Comparison of ENCODE assay signal across 1 cellular context in the genomic region with DNA sequence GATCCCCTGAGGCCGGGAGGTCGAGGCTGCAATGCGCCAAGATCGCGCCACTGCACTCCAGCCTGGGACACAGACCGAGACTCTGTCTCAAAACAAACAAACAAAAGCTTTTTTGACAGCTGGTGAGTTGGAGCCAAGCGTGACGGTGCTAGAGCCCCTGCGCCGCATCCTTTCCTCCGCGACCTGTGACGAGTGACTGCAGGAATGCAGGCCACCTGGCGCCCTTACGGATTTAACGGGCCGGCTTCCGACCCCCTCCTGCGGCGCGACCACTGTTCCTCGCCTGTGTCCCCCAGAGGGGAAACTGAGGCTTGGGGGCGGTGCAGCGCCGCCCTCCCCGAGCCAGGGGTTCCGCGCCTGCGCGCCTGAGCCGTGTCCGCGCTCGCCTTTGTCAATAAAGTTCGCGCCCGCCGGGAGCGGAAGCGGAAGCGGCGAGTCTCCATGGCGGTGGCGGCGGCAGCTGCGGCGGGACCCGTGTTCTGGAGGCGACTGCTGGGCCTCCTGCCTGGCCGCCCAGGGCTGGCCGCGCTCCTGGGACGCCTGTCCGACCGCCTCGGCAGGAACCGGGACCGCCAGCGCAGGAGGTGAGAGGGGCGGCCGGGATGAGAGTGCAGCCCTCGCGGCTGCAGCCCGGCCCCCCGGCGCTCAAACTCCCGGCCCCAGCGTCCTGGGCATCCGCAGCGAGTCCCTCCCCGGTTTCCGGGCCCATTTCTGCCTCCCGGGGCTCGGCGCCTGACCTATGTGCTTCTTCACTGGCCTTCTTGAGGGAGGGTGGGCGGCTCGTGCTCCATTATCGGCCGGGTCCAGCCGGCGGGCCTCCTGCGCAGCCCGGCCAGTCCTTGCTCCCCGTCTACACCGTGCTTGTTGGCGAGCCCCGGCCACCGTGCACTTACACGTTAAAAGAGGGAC.
TF ChIP-seq lines count a peak whose summit lies in the region.

A gene with protein sequence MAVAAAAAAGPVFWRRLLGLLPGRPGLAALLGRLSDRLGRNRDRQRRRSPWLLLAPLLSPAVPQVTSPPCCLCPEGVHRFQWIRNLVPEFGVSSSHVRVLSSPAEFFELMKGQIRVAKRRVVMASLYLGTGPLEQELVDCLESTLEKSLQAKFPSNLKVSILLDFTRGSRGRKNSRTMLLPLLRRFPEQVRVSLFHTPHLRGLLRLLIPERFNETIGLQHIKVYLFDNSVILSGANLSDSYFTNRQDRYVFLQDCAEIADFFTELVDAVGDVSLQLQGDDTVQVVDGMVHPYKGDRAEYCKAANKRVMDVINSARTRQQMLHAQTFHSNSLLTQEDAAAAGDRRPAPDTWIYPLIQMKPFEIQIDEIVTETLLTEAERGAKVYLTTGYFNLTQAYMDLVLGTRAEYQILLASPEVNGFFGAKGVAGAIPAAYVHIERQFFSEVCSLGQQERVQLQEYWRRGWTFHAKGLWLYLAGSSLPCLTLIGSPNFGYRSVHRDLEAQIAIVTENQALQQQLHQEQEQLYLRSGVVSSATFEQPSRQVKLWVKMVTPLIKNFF (plus strand): TSS at position 425 of the 909 bp plus-strand sequence. CDS start 17 bp downstream, at position 442.

TF ChIP-seq in HepG2, 621 proteins besides CTCF, POLR2A, EP300 and RAD21 (continued from another document and continues in another):
- TF ChIP-seq, protein P1, sequence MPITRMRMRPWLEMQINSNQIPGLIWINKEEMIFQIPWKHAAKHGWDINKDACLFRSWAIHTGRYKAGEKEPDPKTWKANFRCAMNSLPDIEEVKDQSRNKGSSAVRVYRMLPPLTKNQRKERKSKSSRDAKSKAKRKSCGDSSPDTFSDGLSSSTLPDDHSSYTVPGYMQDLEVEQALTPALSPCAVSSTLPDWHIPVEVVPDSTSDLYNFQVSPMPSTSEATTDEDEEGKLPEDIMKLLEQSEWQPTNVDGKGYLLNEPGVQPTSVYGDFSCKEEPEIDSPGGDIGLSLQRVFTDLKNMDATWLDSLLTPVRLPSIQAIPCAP (CRISPR knock-in tag; IDR thresholded peaks at IDR 0.05; ENCODE audit: low read depth) = 0 out of 2 replicates have a peak, but pooled peaks have one; percentile 84
- peak; percentile 92 for TF ChIP-seq ZFX (CRISPR knock-in tag; IDR thresholded peaks at IDR 0.05; ENCODE audit: low read depth)
- TF ChIP-seq ZZZ3 (CRISPR knock-in tag; IDR thresholded peaks at IDR 0.05; ENCODE audit: borderline replicate concordance) = peak; percentile 96
- TF ChIP-seq, protein P2, sequence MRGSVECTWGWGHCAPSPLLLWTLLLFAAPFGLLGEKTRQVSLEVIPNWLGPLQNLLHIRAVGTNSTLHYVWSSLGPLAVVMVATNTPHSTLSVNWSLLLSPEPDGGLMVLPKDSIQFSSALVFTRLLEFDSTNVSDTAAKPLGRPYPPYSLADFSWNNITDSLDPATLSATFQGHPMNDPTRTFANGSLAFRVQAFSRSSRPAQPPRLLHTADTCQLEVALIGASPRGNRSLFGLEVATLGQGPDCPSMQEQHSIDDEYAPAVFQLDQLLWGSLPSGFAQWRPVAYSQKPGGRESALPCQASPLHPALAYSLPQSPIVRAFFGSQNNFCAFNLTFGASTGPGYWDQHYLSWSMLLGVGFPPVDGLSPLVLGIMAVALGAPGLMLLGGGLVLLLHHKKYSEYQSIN (CRISPR knock-in tag; IDR thresholded peaks at IDR 0.05; ENCODE audit: borderline replicate concordance) = no peak
- no peak for TF ChIP-seq CENPT (CRISPR knock-in tag; IDR thresholded peaks at IDR 0.05; ENCODE audit: low read depth)
- peak; percentile 93 for TF ChIP-seq ASH2L (IDR thresholded peaks at IDR 0.05; ENCODE audit: insufficient read length, low read depth, low read length)
- TF ChIP-seq MXD4 (CRISPR knock-in tag; IDR thresholded peaks at IDR 0.05) = peak; percentile 92
- TF ChIP-seq, protein P3, sequence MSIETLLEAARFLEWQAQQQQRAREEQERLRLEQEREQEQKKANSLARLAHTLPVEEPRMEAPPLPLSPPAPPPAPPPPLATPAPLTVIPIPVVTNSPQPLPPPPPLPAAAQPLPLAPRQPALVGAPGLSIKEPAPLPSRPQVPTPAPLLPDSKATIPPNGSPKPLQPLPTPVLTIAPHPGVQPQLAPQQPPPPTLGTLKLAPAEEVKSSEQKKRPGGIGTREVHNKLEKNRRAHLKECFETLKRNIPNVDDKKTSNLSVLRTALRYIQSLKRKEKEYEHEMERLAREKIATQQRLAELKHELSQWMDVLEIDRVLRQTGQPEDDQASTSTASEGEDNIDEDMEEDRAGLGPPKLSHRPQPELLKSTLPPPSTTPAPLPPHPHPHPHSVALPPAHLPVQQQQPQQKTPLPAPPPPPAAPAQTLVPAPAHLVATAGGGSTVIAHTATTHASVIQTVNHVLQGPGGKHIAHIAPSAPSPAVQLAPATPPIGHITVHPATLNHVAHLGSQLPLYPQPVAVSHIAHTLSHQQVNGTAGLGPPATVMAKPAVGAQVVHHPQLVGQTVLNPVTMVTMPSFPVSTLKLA (IDR thresholded peaks at IDR 0.05) = no peak
- TF ChIP-seq SSRP1 (CRISPR knock-in tag; IDR thresholded peaks at IDR 0.05) = no peak
- TF ChIP-seq, protein P4, sequence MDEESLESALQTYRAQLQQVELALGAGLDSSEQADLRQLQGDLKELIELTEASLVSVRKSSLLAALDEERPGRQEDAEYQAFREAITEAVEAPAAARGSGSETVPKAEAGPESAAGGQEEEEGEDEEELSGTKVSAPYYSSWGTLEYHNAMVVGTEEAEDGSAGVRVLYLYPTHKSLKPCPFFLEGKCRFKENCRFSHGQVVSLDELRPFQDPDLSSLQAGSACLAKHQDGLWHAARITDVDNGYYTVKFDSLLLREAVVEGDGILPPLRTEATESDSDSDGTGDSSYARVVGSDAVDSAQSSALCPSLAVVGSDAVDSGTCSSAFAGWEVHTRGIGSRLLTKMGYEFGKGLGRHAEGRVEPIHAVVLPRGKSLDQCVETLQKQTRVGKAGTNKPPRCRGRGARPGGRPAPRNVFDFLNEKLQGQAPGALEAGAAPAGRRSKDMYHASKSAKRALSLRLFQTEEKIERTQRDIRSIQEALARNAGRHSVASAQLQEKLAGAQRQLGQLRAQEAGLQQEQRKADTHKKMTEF (CRISPR knock-in tag; IDR thresholded peaks at IDR 0.05) = peak; percentile 98
- TF ChIP-seq ZNF3 (CRISPR knock-in tag; IDR thresholded peaks at IDR 0.05) = no peak
- TF ChIP-seq ZNF660 (CRISPR knock-in tag; IDR thresholded peaks at IDR 0.05; ENCODE audit: borderline replicate concordance, low read depth) = no peak
- no peak for TF ChIP-seq ZNF180 (CRISPR knock-in tag; IDR thresholded peaks at IDR 0.05; ENCODE audit: borderline replicate concordance, low read depth)
- TF ChIP-seq ZNF883 (CRISPR knock-in tag; IDR thresholded peaks at IDR 0.05; ENCODE audit: not compliant biosample characterization) = peak; percentile 90
- TF ChIP-seq ZNF430 (CRISPR knock-in tag; IDR thresholded peaks at IDR 0.05) = peak; percentile 94
- peak; percentile 83; the same call in 1 of the 2 replicates for TF ChIP-seq ZNF839 (CRISPR knock-in tag; IDR thresholded peaks at IDR 0.05; ENCODE audit: borderline replicate concordance)
- peak; percentile 27; the same call in 1 of the 2 replicates for TF ChIP-seq PPARG (CRISPR knock-in tag; conservative IDR thresholded peaks at IDR 0.05)
- TF ChIP-seq CHD4 (IDR thresholded peaks at IDR 0.05; ENCODE audit: borderline replicate concordance, low read length) = peak; percentile 56; the same call in 1 of the 2 replicates
- TF ChIP-seq, protein P5, sequence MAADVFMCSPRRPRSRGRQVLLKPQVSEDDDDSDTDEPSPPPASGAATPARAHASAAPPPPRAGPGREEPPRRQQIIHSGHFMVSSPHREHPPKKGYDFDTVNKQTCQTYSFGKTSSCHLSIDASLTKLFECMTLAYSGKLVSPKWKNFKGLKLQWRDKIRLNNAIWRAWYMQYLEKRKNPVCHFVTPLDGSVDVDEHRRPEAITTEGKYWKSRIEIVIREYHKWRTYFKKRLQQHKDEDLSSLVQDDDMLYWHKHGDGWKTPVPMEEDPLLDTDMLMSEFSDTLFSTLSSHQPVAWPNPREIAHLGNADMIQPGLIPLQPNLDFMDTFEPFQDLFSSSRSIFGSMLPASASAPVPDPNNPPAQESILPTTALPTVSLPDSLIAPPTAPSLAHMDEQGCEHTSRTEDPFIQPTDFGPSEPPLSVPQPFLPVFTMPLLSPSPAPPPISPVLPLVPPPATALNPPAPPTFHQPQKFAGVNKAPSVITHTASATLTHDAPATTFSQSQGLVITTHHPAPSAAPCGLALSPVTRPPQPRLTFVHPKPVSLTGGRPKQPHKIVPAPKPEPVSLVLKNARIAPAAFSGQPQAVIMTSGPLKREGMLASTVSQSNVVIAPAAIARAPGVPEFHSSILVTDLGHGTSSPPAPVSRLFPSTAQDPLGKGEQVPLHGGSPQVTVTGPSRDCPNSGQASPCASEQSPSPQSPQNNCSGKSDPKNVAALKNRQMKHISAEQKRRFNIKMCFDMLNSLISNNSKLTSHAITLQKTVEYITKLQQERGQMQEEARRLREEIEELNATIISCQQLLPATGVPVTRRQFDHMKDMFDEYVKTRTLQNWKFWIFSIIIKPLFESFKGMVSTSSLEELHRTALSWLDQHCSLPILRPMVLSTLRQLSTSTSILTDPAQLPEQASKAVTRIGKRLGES (CRISPR knock-in tag; IDR thresholded peaks at IDR 0.05; ENCODE audit: borderline replicate concordance) = no peak
- no peak for TF ChIP-seq MZF1 (CRISPR knock-in tag; IDR thresholded peaks at IDR 0.05; ENCODE audit: borderline replicate concordance)
- TF ChIP-seq, protein P6, sequence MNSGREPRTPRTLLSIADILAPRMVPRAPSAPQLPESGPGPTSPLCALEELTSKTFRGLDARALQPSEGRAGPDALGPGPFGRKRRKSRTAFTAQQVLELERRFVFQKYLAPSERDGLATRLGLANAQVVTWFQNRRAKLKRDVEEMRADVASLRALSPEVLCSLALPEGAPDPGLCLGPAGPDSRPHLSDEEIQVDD (CRISPR knock-in tag; IDR thresholded peaks at IDR 0.05; ENCODE audit: borderline replicate concordance) = 0 out of 2 replicates have a peak, but pooled peaks have one; percentile 39
- 0 out of 2 replicates have a peak, but pooled peaks have one; percentile 31 for TF ChIP-seq SRF (IDR thresholded peaks at IDR 0.05; ENCODE audit: low read depth, low read length)
- TF ChIP-seq TBX2 (CRISPR knock-in tag; IDR thresholded peaks at IDR 0.05; ENCODE audit: borderline replicate concordance) = peak; percentile 95
- peak; percentile 89 for TF ChIP-seq ZNF790 (CRISPR knock-in tag; IDR thresholded peaks at IDR 0.05; ENCODE audit: borderline replicate concordance)
- peak; percentile 72; the same call in 1 of the 2 replicates for TF ChIP-seq ZNF292 (CRISPR knock-in tag; IDR thresholded peaks at IDR 0.05; ENCODE audit: borderline replicate concordance, low read depth)
- TF ChIP-seq ZNF136 (CRISPR knock-in tag; IDR thresholded peaks at IDR 0.05; ENCODE audit: low read depth) = peak; percentile 89
- no peak for TF ChIP-seq ZNF720 (CRISPR knock-in tag; IDR thresholded peaks at IDR 0.05)
- no peak for TF ChIP-seq ZNF75D (CRISPR knock-in tag; IDR thresholded peaks at IDR 0.05; ENCODE audit: borderline replicate concordance)
- peak; percentile 93; the same call in 1 of the 2 replicates for TF ChIP-seq ZNF567 (CRISPR knock-in tag; IDR thresholded peaks at IDR 0.05; ENCODE audit: borderline replicate concordance)
- 0 out of 2 replicates have a peak, but pooled peaks have one; percentile 14 for TF ChIP-seq ZBTB20 (CRISPR knock-in tag; IDR thresholded peaks at IDR 0.05; ENCODE audit: borderline replicate concordance, low read depth)
- TF ChIP-seq RAD51 (IDR thresholded peaks at IDR 0.05; ENCODE audit: borderline replicate concordance) = no peak
- TF ChIP-seq TAF1 (CRISPR knock-in tag; IDR thresholded peaks at IDR 0.05) = peak; percentile 90
- TF ChIP-seq, protein P7, sequence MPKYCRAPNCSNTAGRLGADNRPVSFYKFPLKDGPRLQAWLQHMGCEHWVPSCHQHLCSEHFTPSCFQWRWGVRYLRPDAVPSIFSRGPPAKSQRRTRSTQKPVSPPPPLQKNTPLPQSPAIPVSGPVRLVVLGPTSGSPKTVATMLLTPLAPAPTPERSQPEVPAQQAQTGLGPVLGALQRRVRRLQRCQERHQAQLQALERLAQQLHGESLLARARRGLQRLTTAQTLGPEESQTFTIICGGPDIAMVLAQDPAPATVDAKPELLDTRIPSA (CRISPR knock-in tag; IDR thresholded peaks at IDR 0.05; ENCODE audit: borderline replicate concordance) = peak; percentile 45; the same call in 1 of the 2 replicates
- TF ChIP-seq CC2D1A (CRISPR knock-in tag; IDR thresholded peaks at IDR 0.05) = 0 out of 2 replicates have a peak, but pooled peaks have one; percentile 19
- peak; percentile 98 for TF ChIP-seq ETV5 (CRISPR knock-in tag; IDR thresholded peaks at IDR 0.05; ENCODE audit: borderline replicate concordance)
- TF ChIP-seq ZNF326 (CRISPR knock-in tag; IDR thresholded peaks at IDR 0.05; ENCODE audit: borderline replicate concordance) = no peak
- TF ChIP-seq ZNF501 (CRISPR knock-in tag; IDR thresholded peaks at IDR 0.05) = peak; percentile 97
- TF ChIP-seq MIER3 (CRISPR knock-in tag; IDR thresholded peaks at IDR 0.05; ENCODE audit: borderline replicate concordance) = peak; percentile 77; the same call in 1 of the 2 replicates
- TF ChIP-seq ZNF780A (CRISPR knock-in tag; IDR thresholded peaks at IDR 0.05) = no peak
- TF ChIP-seq MIXL1 (CRISPR knock-in tag; IDR thresholded peaks at IDR 0.05) = no peak
- TF ChIP-seq CENPX (CRISPR knock-in tag; IDR thresholded peaks at IDR 0.05) = no peak
- peak; percentile 41 for TF ChIP-seq PTBP1 (IDR thresholded peaks at IDR 0.05; ENCODE audit: low read depth, low read length, poor library complexity, severe bottlenecking)
- TF ChIP-seq, protein P8, sequence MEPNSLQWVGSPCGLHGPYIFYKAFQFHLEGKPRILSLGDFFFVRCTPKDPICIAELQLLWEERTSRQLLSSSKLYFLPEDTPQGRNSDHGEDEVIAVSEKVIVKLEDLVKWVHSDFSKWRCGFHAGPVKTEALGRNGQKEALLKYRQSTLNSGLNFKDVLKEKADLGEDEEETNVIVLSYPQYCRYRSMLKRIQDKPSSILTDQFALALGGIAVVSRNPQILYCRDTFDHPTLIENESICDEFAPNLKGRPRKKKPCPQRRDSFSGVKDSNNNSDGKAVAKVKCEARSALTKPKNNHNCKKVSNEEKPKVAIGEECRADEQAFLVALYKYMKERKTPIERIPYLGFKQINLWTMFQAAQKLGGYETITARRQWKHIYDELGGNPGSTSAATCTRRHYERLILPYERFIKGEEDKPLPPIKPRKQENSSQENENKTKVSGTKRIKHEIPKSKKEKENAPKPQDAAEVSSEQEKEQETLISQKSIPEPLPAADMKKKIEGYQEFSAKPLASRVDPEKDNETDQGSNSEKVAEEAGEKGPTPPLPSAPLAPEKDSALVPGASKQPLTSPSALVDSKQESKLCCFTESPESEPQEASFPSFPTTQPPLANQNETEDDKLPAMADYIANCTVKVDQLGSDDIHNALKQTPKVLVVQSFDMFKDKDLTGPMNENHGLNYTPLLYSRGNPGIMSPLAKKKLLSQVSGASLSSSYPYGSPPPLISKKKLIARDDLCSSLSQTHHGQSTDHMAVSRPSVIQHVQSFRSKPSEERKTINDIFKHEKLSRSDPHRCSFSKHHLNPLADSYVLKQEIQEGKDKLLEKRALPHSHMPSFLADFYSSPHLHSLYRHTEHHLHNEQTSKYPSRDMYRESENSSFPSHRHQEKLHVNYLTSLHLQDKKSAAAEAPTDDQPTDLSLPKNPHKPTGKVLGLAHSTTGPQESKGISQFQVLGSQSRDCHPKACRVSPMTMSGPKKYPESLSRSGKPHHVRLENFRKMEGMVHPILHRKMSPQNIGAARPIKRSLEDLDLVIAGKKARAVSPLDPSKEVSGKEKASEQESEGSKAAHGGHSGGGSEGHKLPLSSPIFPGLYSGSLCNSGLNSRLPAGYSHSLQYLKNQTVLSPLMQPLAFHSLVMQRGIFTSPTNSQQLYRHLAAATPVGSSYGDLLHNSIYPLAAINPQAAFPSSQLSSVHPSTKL (CRISPR knock-in tag; IDR thresholded peaks at IDR 0.05) = peak; percentile 79
- TF ChIP-seq KDM4B (CRISPR knock-in tag; IDR thresholded peaks at IDR 0.05) = peak; percentile 90; the same call in 1 of the 2 replicates
- no peak for TF ChIP-seq MAFK (conservative IDR thresholded peaks at IDR 0.05 in 1 of 2, IDR thresholded peaks at IDR 0.05 in 1 of 2; ENCODE audit: low read length in 2 of 2)
- peak; percentile 97 for TF ChIP-seq ZNF468 (CRISPR knock-in tag; IDR thresholded peaks at IDR 0.05)
